In the genomic region with DNA sequence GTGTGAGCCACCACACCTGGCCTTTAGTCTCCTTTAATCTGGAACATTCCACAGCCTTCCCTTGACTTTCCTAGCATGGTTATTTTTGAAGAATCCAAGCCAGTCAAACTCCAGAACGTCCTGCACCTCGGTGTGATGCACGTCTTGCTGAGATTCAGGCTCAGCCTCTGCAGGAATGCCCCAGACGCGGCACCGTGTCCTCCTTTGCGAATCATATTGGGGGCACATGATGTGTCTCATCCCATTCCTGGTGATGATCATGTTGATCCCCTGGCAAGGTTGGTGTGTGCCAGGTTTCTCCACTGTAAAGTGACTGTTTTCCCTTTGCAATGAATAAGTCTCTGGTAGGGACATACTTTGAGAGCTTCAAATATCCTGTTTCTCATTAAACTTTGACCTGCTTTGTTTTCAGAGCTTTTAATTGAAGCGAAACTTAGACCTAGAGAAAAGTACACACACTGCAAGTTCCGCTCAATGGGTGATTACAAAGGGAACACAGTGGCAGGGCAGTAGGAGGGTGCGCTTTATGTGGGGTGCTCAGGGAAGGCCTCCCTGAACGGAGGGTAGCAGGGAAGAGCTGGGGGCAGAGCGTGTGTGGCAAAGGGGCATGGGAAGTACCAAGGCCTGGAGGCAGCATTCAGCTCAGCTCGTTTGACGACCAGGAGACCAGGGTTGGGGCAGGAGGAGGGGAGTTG, we compare ENCODE assay signal across 1 cellular context.
TF ChIP-seq lines count a peak whose summit lies in the region.

No MANE protein-coding gene starts in this region.

TF ChIP-seq in HepG2, 621 proteins besides CTCF, POLR2A, EP300 and RAD21:
- TF ChIP-seq, protein P1, sequence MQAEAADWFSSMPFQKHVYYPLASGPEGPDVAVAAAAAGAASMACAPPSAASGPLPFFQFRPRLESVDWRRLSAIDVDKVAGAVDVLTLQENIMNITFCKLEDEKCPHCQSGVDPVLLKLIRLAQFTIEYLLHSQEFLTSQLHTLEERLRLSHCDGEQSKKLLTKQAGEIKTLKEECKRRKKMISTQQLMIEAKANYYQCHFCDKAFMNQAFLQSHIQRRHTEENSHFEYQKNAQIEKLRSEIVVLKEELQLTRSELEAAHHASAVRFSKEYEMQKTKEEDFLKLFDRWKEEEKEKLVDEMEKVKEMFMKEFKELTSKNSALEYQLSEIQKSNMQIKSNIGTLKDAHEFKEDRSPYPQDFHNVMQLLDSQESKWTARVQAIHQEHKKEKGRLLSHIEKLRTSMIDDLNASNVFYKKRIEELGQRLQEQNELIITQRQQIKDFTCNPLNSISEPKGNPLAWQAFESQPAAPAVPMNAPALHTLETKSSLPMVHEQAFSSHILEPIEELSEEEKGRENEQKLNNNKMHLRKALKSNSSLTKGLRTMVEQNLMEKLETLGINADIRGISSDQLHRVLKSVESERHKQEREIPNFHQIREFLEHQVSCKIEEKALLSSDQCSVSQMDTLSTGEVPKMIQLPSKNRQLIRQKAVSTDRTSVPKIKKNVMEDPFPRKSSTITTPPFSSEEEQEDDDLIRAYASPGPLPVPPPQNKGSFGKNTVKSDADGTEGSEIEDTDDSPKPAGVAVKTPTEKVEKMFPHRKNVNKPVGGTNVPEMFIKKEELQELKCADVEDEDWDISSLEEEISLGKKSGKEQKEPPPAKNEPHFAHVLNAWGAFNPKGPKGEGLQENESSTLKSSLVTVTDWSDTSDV (CRISPR knock-in tag; IDR thresholded peaks at IDR 0.05) = no peak
- TF ChIP-seq CBFB (CRISPR knock-in tag; IDR thresholded peaks at IDR 0.05) = no peak
- TF ChIP-seq SP140L (CRISPR knock-in tag; IDR thresholded peaks at IDR 0.05; ENCODE audit: borderline replicate concordance) = no peak
- TF ChIP-seq, protein P2, sequence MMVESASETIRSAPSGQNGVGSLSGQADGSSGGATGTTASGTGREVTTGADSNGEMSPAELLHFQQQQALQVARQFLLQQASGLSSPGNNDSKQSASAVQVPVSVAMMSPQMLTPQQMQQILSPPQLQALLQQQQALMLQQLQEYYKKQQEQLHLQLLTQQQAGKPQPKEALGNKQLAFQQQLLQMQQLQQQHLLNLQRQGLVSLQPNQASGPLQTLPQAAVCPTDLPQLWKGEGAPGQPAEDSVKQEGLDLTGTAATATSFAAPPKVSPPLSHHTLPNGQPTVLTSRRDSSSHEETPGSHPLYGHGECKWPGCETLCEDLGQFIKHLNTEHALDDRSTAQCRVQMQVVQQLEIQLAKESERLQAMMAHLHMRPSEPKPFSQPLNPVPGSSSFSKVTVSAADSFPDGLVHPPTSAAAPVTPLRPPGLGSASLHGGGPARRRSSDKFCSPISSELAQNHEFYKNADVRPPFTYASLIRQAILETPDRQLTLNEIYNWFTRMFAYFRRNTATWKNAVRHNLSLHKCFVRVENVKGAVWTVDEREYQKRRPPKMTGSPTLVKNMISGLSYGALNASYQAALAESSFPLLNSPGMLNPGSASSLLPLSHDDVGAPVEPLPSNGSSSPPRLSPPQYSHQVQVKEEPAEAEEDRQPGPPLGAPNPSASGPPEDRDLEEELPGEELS (CRISPR knock-in tag; IDR thresholded peaks at IDR 0.05) = peak; percentile 56
- no peak for TF ChIP-seq MZF1 (CRISPR knock-in tag; IDR thresholded peaks at IDR 0.05; ENCODE audit: borderline replicate concordance)
- no peak for TF ChIP-seq FOXA1 (IDR thresholded peaks at IDR 0.05)
- TF ChIP-seq FOXA1 (CRISPR knock-in tag; IDR thresholded peaks at IDR 0.05) = 0 out of 2 replicates have a peak, but pooled peaks have one; percentile 22
- TF ChIP-seq TBL1XR1 (IDR thresholded peaks at IDR 0.05; ENCODE audit: borderline replicate concordance, low read length, partially characterized antibody) = no peak
- TF ChIP-seq ZNF383 (CRISPR knock-in tag; IDR thresholded peaks at IDR 0.05; ENCODE audit: borderline replicate concordance) = no peak
- TF ChIP-seq ZBTB8A (CRISPR knock-in tag; IDR thresholded peaks at IDR 0.05; ENCODE audit: borderline replicate concordance, low read depth) = no peak
- TF ChIP-seq SOX6 (IDR thresholded peaks at IDR 0.05) = no peak
- peak; percentile 65 for TF ChIP-seq SOX6 (CRISPR knock-in tag; IDR thresholded peaks at IDR 0.05)
- TF ChIP-seq MIXL1 (CRISPR knock-in tag; IDR thresholded peaks at IDR 0.05) = peak; percentile 65; the same call in 1 of the 2 replicates
- TF ChIP-seq ZNF20 (CRISPR knock-in tag; IDR thresholded peaks at IDR 0.05) = no peak
- no peak for TF ChIP-seq RELA (CRISPR knock-in tag; IDR thresholded peaks at IDR 0.05)
- TF ChIP-seq SOX5 (CRISPR knock-in tag; IDR thresholded peaks at IDR 0.05; ENCODE audit: borderline replicate concordance) = peak; percentile 81; the same call in 1 of the 2 replicates
- peak; percentile 57; the same call in 1 of the 2 replicates for TF ChIP-seq PPARG (CRISPR knock-in tag; conservative IDR thresholded peaks at IDR 0.05)
- TF ChIP-seq PITX1 (CRISPR knock-in tag; IDR thresholded peaks at IDR 0.05) = 0 out of 2 replicates have a peak, but pooled peaks have one; percentile 11
- TF ChIP-seq FOXP1 (IDR thresholded peaks at IDR 0.05) = no peak
- TF ChIP-seq FOXP1 (CRISPR knock-in tag; IDR thresholded peaks at IDR 0.05) = 0 out of 2 replicates have a peak, but pooled peaks have one; percentile 25
- TF ChIP-seq, protein P3, sequence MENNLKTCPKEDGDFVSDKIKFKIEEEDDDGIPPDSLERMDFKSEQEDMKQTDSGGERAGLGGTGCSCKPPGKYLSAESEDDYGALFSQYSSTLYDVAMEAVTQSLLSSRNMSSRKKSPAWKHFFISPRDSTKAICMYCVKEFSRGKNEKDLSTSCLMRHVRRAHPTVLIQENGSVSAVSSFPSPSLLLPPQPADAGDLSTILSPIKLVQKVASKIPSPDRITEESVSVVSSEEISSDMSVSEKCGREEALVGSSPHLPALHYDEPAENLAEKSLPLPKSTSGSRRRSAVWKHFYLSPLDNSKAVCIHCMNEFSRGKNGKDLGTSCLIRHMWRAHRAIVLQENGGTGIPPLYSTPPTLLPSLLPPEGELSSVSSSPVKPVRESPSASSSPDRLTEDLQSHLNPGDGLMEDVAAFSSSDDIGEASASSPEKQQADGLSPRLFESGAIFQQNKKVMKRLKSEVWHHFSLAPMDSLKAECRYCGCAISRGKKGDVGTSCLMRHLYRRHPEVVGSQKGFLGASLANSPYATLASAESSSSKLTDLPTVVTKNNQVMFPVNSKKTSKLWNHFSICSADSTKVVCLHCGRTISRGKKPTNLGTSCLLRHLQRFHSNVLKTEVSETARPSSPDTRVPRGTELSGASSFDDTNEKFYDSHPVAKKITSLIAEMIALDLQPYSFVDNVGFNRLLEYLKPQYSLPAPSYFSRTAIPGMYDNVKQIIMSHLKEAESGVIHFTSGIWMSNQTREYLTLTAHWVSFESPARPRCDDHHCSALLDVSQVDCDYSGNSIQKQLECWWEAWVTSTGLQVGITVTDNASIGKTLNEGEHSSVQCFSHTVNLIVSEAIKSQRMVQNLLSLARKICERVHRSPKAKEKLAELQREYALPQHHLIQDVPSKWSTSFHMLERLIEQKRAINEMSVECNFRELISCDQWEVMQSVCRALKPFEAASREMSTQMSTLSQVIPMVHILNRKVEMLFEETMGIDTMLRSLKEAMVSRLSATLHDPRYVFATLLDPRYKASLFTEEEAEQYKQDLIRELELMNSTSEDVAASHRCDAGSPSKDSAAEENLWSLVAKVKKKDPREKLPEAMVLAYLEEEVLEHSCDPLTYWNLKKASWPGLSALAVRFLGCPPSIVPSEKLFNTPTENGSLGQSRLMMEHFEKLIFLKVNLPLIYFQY (CRISPR knock-in tag; IDR thresholded peaks at IDR 0.05; ENCODE audit: borderline replicate concordance) = no peak
- TF ChIP-seq SP4 (CRISPR knock-in tag; IDR thresholded peaks at IDR 0.05) = no peak
- no peak for TF ChIP-seq STAG1 (CRISPR knock-in tag; IDR thresholded peaks at IDR 0.05)
- TF ChIP-seq HOXA7 (CRISPR knock-in tag; IDR thresholded peaks at IDR 0.05) = no peak
- TF ChIP-seq TEAD3 (CRISPR knock-in tag; optimal IDR thresholded peaks at IDR 0.05; ENCODE audit: borderline replicate concordance) = peak; percentile 32
- TF ChIP-seq ZNF629 (CRISPR knock-in tag; conservative IDR thresholded peaks at IDR 0.05) = peak; percentile 62
- TF ChIP-seq, protein P4, sequence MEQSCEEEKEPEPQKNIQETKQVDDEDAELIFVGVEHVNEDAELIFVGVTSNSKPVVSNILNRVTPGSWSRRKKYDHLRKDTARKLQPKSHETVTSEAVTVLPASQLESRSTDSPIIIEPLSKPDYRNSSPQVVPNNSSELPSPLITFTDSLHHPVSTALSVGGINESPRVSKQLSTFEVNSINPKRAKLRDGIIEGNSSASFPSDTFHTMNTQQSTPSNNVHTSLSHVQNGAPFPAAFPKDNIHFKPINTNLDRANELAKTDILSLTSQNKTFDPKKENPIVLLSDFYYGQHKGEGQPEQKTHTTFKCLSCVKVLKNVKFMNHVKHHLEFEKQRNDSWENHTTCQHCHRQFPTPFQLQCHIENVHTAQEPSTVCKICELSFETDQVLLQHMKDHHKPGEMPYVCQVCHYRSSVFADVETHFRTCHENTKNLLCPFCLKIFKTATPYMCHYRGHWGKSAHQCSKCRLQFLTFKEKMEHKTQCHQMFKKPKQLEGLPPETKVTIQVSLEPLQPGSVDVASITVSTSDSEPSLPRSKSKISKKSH (CRISPR knock-in tag; IDR thresholded peaks at IDR 0.05; ENCODE audit: borderline replicate concordance) = 0 out of 2 replicates have a peak, but pooled peaks have one; percentile 24
- no peak for TF ChIP-seq ZNF496 (CRISPR knock-in tag; IDR thresholded peaks at IDR 0.05; ENCODE audit: insufficient replicate concordance)
- peak; percentile 28; the same call in 1 of the 2 replicates for TF ChIP-seq RXRB (CRISPR knock-in tag; IDR thresholded peaks at IDR 0.05; ENCODE audit: borderline replicate concordance)
- no peak for TF ChIP-seq ZNF83 (CRISPR knock-in tag; IDR thresholded peaks at IDR 0.05; ENCODE audit: borderline replicate concordance)
- peak; percentile 32 for TF ChIP-seq HNF4A (CRISPR knock-in tag; IDR thresholded peaks at IDR 0.05)
- TF ChIP-seq, protein P5, sequence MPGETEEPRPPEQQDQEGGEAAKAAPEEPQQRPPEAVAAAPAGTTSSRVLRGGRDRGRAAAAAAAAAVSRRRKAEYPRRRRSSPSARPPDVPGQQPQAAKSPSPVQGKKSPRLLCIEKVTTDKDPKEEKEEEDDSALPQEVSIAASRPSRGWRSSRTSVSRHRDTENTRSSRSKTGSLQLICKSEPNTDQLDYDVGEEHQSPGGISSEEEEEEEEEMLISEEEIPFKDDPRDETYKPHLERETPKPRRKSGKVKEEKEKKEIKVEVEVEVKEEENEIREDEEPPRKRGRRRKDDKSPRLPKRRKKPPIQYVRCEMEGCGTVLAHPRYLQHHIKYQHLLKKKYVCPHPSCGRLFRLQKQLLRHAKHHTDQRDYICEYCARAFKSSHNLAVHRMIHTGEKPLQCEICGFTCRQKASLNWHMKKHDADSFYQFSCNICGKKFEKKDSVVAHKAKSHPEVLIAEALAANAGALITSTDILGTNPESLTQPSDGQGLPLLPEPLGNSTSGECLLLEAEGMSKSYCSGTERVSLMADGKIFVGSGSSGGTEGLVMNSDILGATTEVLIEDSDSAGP (CRISPR knock-in tag; IDR thresholded peaks at IDR 0.05; ENCODE audit: borderline replicate concordance) = 0 out of 2 replicates have a peak, but pooled peaks have one; percentile 21
- 0 out of 2 replicates have a peak, but pooled peaks have one; percentile 15 for TF ChIP-seq ELF3 (CRISPR knock-in tag; IDR thresholded peaks at IDR 0.05)
- TF ChIP-seq SOX13 (IDR thresholded peaks at IDR 0.05) = no peak
- peak in 1 of 2 experiments; percentile 71; a peak in 1 of 4 replicates for TF ChIP-seq SOX13 (CRISPR knock-in tag; conservative IDR thresholded peaks at IDR 0.05 in 1 of 2, IDR thresholded peaks at IDR 0.05 in 1 of 2)
- peak; percentile 20; the same call in 1 of the 2 replicates for TF ChIP-seq TBX2 (CRISPR knock-in tag; IDR thresholded peaks at IDR 0.05; ENCODE audit: borderline replicate concordance)
- no peak for TF ChIP-seq MEF2D (CRISPR knock-in tag; IDR thresholded peaks at IDR 0.05)
- TF ChIP-seq, protein P6, sequence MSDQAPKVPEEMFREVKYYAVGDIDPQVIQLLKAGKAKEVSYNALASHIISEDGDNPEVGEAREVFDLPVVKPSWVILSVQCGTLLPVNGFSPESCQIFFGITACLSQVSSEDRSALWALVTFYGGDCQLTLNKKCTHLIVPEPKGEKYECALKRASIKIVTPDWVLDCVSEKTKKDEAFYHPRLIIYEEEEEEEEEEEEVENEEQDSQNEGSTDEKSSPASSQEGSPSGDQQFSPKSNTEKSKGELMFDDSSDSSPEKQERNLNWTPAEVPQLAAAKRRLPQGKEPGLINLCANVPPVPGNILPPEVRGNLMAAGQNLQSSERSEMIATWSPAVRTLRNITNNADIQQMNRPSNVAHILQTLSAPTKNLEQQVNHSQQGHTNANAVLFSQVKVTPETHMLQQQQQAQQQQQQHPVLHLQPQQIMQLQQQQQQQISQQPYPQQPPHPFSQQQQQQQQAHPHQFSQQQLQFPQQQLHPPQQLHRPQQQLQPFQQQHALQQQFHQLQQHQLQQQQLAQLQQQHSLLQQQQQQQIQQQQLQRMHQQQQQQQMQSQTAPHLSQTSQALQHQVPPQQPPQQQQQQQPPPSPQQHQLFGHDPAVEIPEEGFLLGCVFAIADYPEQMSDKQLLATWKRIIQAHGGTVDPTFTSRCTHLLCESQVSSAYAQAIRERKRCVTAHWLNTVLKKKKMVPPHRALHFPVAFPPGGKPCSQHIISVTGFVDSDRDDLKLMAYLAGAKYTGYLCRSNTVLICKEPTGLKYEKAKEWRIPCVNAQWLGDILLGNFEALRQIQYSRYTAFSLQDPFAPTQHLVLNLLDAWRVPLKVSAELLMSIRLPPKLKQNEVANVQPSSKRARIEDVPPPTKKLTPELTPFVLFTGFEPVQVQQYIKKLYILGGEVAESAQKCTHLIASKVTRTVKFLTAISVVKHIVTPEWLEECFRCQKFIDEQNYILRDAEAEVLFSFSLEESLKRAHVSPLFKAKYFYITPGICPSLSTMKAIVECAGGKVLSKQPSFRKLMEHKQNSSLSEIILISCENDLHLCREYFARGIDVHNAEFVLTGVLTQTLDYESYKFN (CRISPR knock-in tag; conservative IDR thresholded peaks at IDR 0.05) = peak; percentile 36; the same call in 1 of the 2 replicates
- TF ChIP-seq PRPF4 (IDR thresholded peaks at IDR 0.05; ENCODE audit: low read depth, low read length, poor library complexity, severe bottlenecking) = no peak
- TF ChIP-seq, protein P7, sequence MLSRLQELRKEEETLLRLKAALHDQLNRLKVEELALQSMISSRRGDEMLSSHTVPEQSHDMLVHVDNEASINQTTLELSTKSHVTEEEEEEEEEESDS (CRISPR knock-in tag; IDR thresholded peaks at IDR 0.05; ENCODE audit: borderline replicate concordance) = no peak
- TF ChIP-seq PAWR (CRISPR knock-in tag; IDR thresholded peaks at IDR 0.05; ENCODE audit: borderline replicate concordance) = no peak
